Comparison of ENCODE assay signal across 2 cellular contexts in the genomic region with DNA sequence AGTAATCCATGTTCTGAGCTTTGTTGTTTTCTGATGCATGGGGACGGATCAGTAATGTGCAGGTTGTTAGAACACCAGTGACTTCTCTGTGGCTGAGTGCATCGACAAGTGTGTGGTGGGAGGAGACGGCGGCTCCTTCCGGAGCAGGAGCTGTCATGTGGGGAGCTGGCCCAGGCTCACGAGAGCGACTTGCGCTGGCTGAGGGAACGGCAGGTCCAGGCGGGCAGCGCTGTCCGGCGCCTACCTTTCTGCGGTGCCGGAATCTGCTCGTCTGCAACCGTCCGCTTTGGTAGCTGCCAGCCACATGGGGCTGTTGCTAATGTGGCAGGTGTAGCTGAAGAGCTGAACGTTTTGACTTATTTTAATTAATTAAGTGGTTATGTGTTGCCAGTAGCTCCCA. TPM values are rescaled to one million over a fixed set of nuclear protein-coding genes. Genes with fewer than 3 reads are reported as not detected.
"Had no signal": no experiment of that assay in that cellular context is flagged by ENCODE, and none has a peak within 500 bp of the region (broad histone marks: within the 10 kb centered on the region; RNA-seq: fewer than 3 reads in every experiment).

No MANE protein-coding gene starts in this region.

RNA-seq across cellular contexts. Expression of gene MUC20, which starts 55.5 kb away (rescaled TPM):
- total RNA-seq: glomerular endothelial cell had no signal
- polyA plus RNA-seq: endothelial cell of umbilical vein had no signal
